ENCODE assay signal across 8 cellular contexts in the genomic region with DNA sequence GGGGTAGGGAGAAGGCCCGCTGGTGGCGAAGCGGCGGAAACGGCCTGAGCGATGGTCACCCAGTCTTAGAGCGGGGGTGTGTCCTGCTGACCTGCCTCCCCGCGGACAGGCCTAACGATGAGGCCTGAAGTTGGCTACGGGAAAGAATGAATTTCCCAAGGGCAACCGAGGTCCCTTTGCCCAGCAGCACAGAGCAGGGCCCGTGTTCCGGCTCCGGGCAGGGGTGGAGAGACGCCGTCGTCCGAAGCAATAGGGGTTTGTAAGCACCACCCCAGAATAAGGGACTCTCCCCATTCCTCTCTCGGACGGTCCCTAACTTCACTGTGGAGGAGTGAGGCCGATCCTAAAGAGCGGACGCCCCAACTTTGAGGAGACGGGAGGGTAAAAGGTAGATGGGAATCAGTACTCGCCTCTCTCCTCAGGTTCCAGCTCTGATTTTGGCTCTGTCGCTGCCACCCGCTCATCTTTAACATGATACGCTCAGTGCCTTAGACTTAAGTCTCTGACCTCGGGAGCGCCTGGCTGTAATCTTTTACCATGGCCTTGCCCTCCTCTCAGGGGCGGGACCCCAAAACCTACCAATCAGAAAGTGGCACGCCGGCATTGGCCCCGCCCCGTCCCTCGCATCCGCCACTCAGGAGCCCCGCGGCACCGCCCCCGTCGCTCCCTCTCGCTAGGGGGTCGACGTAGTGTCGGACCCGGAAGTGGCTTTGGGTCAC. TPM values are rescaled to one million over a fixed set of nuclear protein-coding genes. Genes with fewer than 3 reads are reported as not detected.
A peak's percentile ranks its signal among the peaks of the same experiment; 100 is the strongest.
DNase-seq lines count a peak whose midpoint lies in the region; ATAC-seq and TF ChIP-seq lines count a peak whose summit lies in the region.

A gene with protein sequence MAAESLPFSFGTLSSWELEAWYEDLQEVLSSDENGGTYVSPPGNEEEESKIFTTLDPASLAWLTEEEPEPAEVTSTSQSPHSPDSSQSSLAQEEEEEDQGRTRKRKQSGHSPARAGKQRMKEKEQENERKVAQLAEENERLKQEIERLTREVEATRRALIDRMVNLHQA (minus strand): TSS at position 507 of the 719 bp plus-strand sequence. CDS start 3,108 bp downstream, outside the sequence.

- no peaks in the 10 kb centered on the region for H3K27me3 ChIP-seq in psoas muscle (ENCODE audit: insufficient read depth in 3 of 3, low read length in 2 of 3)

- peak within 1 kb of the TSS; percentile 98 for H3K27ac Mint-ChIP-seq in T-helper 17 cell

- H3K4me3 Mint-ChIP-seq in T-helper 17 cell, result peak within 1 kb of the TSS; percentile 97

- H3K27ac ChIP-seq in psoas muscle (peak within 1 kb of the TSS; percentile 100), urinary bladder (ENCODE audit: low read depth) (peak within 1 kb of the TSS; percentile 97)

- no peak for TF ChIP-seq CTCF in psoas muscle (IDR thresholded peaks at IDR 0.05)

- H3K4me1 ChIP-seq in psoas muscle (peaks cover 50% of the 10 kb centered on the region), urinary bladder (ENCODE audit: insufficient read depth) (no peaks in the 10 kb centered on the region)

- H3K36me3 Mint-ChIP-seq in T-helper 17 cell (ENCODE audit: low read depth), result peaks cover 9% of the 10 kb centered on the region

- intact Hi-C loops in left ventricle myocardium superior (cut with micrococcal nuclease) (no loop called here), psoas muscle (cut with DNase I) (loop anchor here in 1 of 2 donors (5.0 kb wide), 1 partner anchor 33 kb away; a partner anchor contains a TSS)

- ATAC-seq in GM18502 (IDR thresholded peaks at IDR 0.05; ENCODE audit: poor library complexity, unreplicated experiment) (peak; percentile 74), HG02938 (IDR thresholded peaks at IDR 0.05; ENCODE audit: unreplicated experiment) (peak; percentile 68), T-helper 17 cell (peak; percentile 84), left ventricle myocardium superior (peak; percentile 85), psoas muscle (peak; percentile 81 to 85 (median 82))

- H3K9me3 ChIP-seq in T-helper 17 cell (ENCODE audit: control insufficient read depth, low read length, poor library complexity, severe bottlenecking), result no peaks in the 10 kb centered on the region
- no peaks in the 10 kb centered on the region for H3K9me3 ChIP-seq in psoas muscle

- no peaks in the 10 kb centered on the region for H3K27me3 Mint-ChIP-seq in T-helper 17 cell

- H3K4me3 ChIP-seq in psoas muscle (peak within 1 kb of the TSS; percentile 96), urinary bladder (ENCODE audit: low read depth, low read length) (peak within 1 kb of the TSS; percentile 69)

- H3K36me3 ChIP-seq in psoas muscle (ENCODE audit: insufficient read depth in 1 of 2, low read depth in 1 of 2) (peaks cover 11 to 43% of the 10 kb centered on the region in 2 donors), urinary bladder (ENCODE audit: insufficient read depth) (no peaks in the 10 kb centered on the region)

- peak; percentile 99 for DNase-seq in NCI-H187 (lab: John Stamatoyannopoulos, UW)
- DNase-seq in T-helper 17 cell, result peak; percentile 99 to 100 (median 100)
- peak in 53 of 56 donors; percentile 93 to 100 (median 98) for DNase-seq in amygdala (lab: John Stamatoyannopoulos, UW)
- peak; percentile 100 for DNase-seq in left ventricle myocardium superior
- peak; percentile 100 for DNase-seq in psoas muscle

- WGBS in psoas muscle, 3 donors, result 0 to 1% (median 1%) methylated on average over 46 to 48 of the region's 48 CpGs
- WGBS in urinary bladder, result under 1% methylated on average over 48 of the region's 48 CpGs

- peaks cover 53% of the 10 kb centered on the region for H3K4me1 Mint-ChIP-seq in T-helper 17 cell

RNA-seq across cellular contexts. Expression of the gene that starts here (rescaled TPM):
- total RNA-seq in T-helper 17 cell (100 to 1,000 TPM; 115 to 145 TPM), left ventricle myocardium superior (22.2 TPM), psoas muscle (10 to 100 TPM; 11.1 to 59.5 (median 19.6) TPM), urinary bladder (15.4 TPM)
- polyA plus RNA-seq in psoas muscle (100 to 1,000 TPM in 1 of 3 donors, 10 to 100 TPM in 2; 62.5 to 224 (median 68.9) TPM), urinary bladder (58.0 TPM)

Comparison
In these comparisons a context has a peak if more than half of its experiments do, and no peak if none do; other contexts are left out.
1. Peak in every context shown above with its lines: DNase-seq, ATAC-seq, H3K4me3 ChIP-seq and H3K27ac ChIP-seq.